1 cellular context compared by ENCODE assay signal in genomic region chr9:127915801-127916664, GRCh38.
TF ChIP-seq lines count a peak whose summit lies in the region.

No MANE protein-coding gene starts in this region.

TF ChIP-seq in endothelial cell of umbilical vein, 7 proteins besides CTCF, POLR2A, EP300 and RAD21:
- TF ChIP-seq MAX (IDR thresholded peaks at IDR 0.05; ENCODE audit: insufficient read depth, insufficient read length) (no peak), GATA2 (IDR thresholded peaks at IDR 0.05; ENCODE audit: insufficient read depth, insufficient read length, low read depth, low read length) (no peak), JUN (IDR thresholded peaks at IDR 0.05; ENCODE audit: borderline replicate concordance, insufficient read depth, insufficient read length, low read depth) (no peak), POLR2AphosphoS5 (IDR thresholded peaks at IDR 0.05; ENCODE audit: insufficient read depth, low read depth, low read length) (no peak)
TF ChIP-seq in endothelial cell of umbilical vein: peak in this region for 0.
